In genomic region chr6:40320947-40321346, GRCh38 we compare ENCODE assay signal across 27 cellular contexts.
"Had no signal": no experiment of that assay in that cellular context is flagged by ENCODE, and none has a peak within 500 bp of the region (broad histone marks: within the 10 kb centered on the region; RNA-seq: fewer than 3 reads in every experiment).

No MANE protein-coding gene starts in this region.

- H3K27ac ChIP-seq: stomach, suprapubic skin, testis, thoracic aorta, thyroid gland, tibial artery, tibial nerve, transverse colon, upper lobe of left lung, upper lobe of right lung, uterus, vagina had no signal

- H3K4me1 ChIP-seq: stomach, suprapubic skin, testis, thyroid gland, tibial artery, tibial nerve, upper lobe of left lung, upper lobe of right lung, uterus, vagina had no signal

- FAIRE-seq: urothelium cell line had no signal

- H3K4me3 ChIP-seq: stomach, suprapubic skin, testis, thoracic aorta, thyroid gland, tibial artery, tibial nerve, transverse colon, upper lobe of left lung, upper lobe of right lung, uterus, vagina had no signal

- ATAC-seq: stimulated activated effector memory CD8-positive, alpha-beta T cell treated with anti-CD3 and anti-CD28 coated beads, Interleukin-12 subunit alpha, Interleukin-12 subunit beta, amount 100 ng/mL, for 72 hours; stimulated activated memory B cell treated with anti-CD40 and anti-IgM and Interleukin-4, amounts not matched to agents 10 μg/mL and 1 μg/mL and 100 μg/mL, for 72 hours; stimulated activated naive B cell treated with anti-CD40 and anti-IgM and Interleukin-4, amounts not matched to agents 10 μg/mL and 1 μg/mL and 100 μg/mL, for 72 hours; stimulated activated naive CD8-positive, alpha-beta T cell treated with anti-CD3 and anti-CD28 coated beads, Interleukin-15, amount 100 ng/mL, for 72 hours; stimulated activated naive CD8-positive, alpha-beta T cell treated with anti-CD3 and anti-CD28 coated beads, Interleukin-15, Interleukin-2, amounts not matched to agents 100 U/mL and 50 U/mL, for 24 hours; upper lobe of right lung had no signal

- H3K36me3 ChIP-seq: stomach, suprapubic skin, thoracic aorta, thyroid gland, tibial artery, tibial nerve, transverse colon, upper lobe of left lung, upper lobe of right lung, uterus, vagina had no signal

- DNase-seq: stimulated activated CD4-positive, alpha-beta T cell treated with anti-CD3 and anti-CD28 coated beads, Interleukin-2, amount 100 ng/mL, for 48 hours; stimulated activated CD4-positive, alpha-beta T cell treated with anti-CD3 and anti-CD28 coated beads, Interleukin-4, amount 100 ng/mL, for 1 hour; stimulated activated CD4-positive, alpha-beta T cell treated with anti-CD3 and anti-CD28 coated beads, Interleukin-4, amount 100 ng/mL, for 24 hours; stimulated activated CD4-positive, alpha-beta T cell treated with anti-CD3 and anti-CD28 coated beads, Interleukin-4, amount 100 ng/mL, for 4 hours; stimulated activated CD8-positive, alpha-beta memory T cell treated with anti-CD3 and anti-CD28 coated beads, Interleukin-4, amount 100 ng/mL, for 48 hours; stimulated activated naive B cell treated with anti-CD40 and anti-IgM and Interleukin-4, amounts not matched to agents 10 μg/mL and 1 μg/mL and 100 μg/mL, for 72 hours; stimulated activated naive CD4-positive, alpha-beta T cell; stimulated activated naive CD4-positive, alpha-beta T cell treated with Interleukin-2 at 50 U/mL for 16 hours; stimulated activated naive CD8-positive, alpha-beta T cell treated with anti-CD3 and anti-CD28 coated beads, Interleukin-15, amount 100 ng/mL, for 72 hours; stimulated activated naive CD8-positive, alpha-beta T cell treated with anti-CD3 and anti-CD28 coated beads, Interleukin-15, Interleukin-2, amounts not matched to agents 100 U/mL and 50 U/mL, for 24 hours; stomach; substantia nigra; testis; thyroid gland; tibial artery; transverse colon; trophoblast cell; upper lobe of right lung; uterus had no signal

- H3K9me3 ChIP-seq: suprapubic skin, testis, thoracic aorta, thyroid gland, tibial artery, transverse colon, upper lobe of left lung, upper lobe of right lung, uterus, vagina had no signal

- H3K27me3 ChIP-seq: testis, thyroid gland, tibial nerve, upper lobe of left lung, uterus, vagina had no signal
